In the genomic region with DNA sequence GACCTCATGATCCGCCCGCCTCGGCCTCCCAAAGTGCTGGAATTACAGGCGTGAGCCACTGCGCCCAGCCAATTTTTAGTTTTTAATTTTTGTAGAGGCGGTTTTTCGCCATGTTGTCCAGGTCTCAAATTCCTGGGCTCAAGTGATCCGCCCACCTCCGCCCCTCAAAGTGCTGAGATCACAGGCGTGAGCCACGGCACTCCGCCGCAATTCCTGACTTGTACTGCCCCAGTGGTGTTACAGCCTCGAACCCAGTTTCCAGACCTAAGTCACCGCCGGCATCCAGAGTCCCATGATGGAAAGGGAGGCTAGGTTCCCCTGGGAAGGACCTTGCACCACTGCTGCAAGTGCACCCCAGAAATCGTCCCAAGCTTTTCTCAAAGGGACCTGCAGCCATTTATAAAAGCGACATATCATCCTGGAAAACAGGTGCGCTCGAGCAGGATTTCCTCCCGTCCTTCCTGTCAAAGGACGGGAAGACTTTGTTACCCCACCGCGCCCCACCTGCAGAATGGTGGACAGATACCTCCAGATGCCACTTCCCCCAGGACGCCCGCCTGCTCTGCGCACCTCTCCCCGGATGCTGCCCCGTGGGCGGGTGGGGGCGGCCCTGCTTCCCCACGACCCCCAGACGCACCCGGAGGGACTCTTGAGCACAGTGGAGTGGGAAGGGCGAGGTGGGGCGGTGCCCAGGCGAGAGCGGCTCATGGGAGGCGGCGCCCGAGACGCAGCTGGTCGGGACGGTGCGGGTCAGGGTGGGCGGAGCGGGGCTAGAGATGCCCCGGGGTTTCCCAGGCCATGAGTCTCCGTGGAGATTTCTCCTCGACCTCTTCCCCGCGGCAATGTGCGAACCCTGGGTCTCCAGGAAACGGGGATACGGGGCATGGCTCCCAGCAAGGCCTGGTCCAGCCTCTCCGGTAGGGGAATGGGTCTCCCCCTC, we compare ENCODE assay signal across 8 cellular contexts. TPM values are rescaled to one million over a fixed set of nuclear protein-coding genes. Genes with fewer than 3 reads are reported as not detected.
DNase-seq lines count a peak whose midpoint lies in the region; ATAC-seq and TF ChIP-seq lines count a peak whose summit lies in the region.

No MANE protein-coding gene starts in this region.

- H3K4me2 ChIP-seq in PC-9 (peak overlapping the region; percentile 94), trophoblast cell (ENCODE audit: low read length) (peak overlapping the region; percentile 80)

- peak; percentile 75 to 76 for DNase-seq in Caco-2
- peak; percentile 68 to 84 for DNase-seq in PC-9
- DNase-seq in cardiac muscle cell (ENCODE audit: low read depth in 1 of 2, low spot score in 1 of 2): peak; percentile 52 to 70
- DNase-seq in trophoblast cell: peak; percentile 82
- no peak for DNase-seq in cerebellar nuclear complex (lab: John Stamatoyannopoulos, UW)

- peak overlapping the region; percentile 76 for H3K4me3 ChIP-seq in Caco-2 (ENCODE audit: low read depth, low read length)
- peak overlapping the region; percentile 93 for H3K4me3 ChIP-seq in PC-9
- H3K4me3 ChIP-seq in cardiac muscle cell: peak overlapping the region; percentile 39
- H3K4me3 ChIP-seq in trophoblast cell (ENCODE audit: low read depth, low read length): peak overlapping the region; percentile 70

- peak; percentile 45 for ATAC-seq in GM19452 (IDR thresholded peaks at IDR 0.05; ENCODE audit: unreplicated experiment)
- ATAC-seq in HG03521 (IDR thresholded peaks at IDR 0.05; ENCODE audit: unreplicated experiment): peak; percentile 39

- H3K9me3 ChIP-seq in Caco-2 (no peaks in the 10 kb centered on the region), PC-9 (ENCODE audit: insufficient read depth, low read depth) (no peaks in the 10 kb centered on the region), cardiac muscle cell (ENCODE audit: low read depth) (no peaks in the 10 kb centered on the region), trophoblast cell (ENCODE audit: insufficient read depth, low read depth, low read length) (peaks cover 1% of the 10 kb centered on the region)

- no peaks in the 10 kb centered on the region for H3K27me3 Mint-ChIP-seq in Caco-2 (ENCODE audit: insufficient read depth, unreplicated experiment)
- H3K27me3 Mint-ChIP-seq in activated naive CD4-positive, alpha-beta T cell treated with anti-CD3 and anti-CD28 coated beads, Interleukin-2, amount 50 U/mL, for 24 hours: no peaks in the 10 kb centered on the region

- H3K4me1 ChIP-seq in Caco-2 (peaks cover 21% of the 10 kb centered on the region), PC-9 (replicated peaks; ENCODE audit: insufficient read depth) (peaks cover 12% of the 10 kb centered on the region), cardiac muscle cell (ENCODE audit: low read depth) (peaks cover 4% of the 10 kb centered on the region), trophoblast cell (ENCODE audit: control insufficient read depth in 1 of 2, insufficient read depth in 2 of 2, low read length in 2 of 2) (peaks cover 0 to 3% of the 10 kb centered on the region in 2 experiments)

- H3K9ac ChIP-seq in trophoblast cell (ENCODE audit: low read length): peak overlapping the region; percentile 84

- peaks cover 29% of the 10 kb centered on the region for H3K79me2 ChIP-seq in PC-9 (ENCODE audit: low read depth)
- H3K79me2 ChIP-seq in trophoblast cell (ENCODE audit: control insufficient read depth, insufficient read depth, low read length, poor library complexity): peaks cover 7% of the 10 kb centered on the region

- peak overlapping the region; percentile 97 for H3K27ac ChIP-seq in PC-9
- H3K27ac ChIP-seq in cardiac muscle cell: peak overlapping the region; percentile 99
- peak overlapping the region; percentile 94 for H3K27ac ChIP-seq in trophoblast cell (ENCODE audit: low read depth, low read length)

- H3K9me3 Mint-ChIP-seq in Caco-2 (ENCODE audit: unreplicated experiment): no peaks in the 10 kb centered on the region
- no peaks in the 10 kb centered on the region for H3K9me3 Mint-ChIP-seq in activated naive CD4-positive, alpha-beta T cell treated with anti-CD3 and anti-CD28 coated beads, Interleukin-2, amount 50 U/mL, for 24 hours

- H2AFZ ChIP-seq in PC-9 (peak overlapping the region; percentile 66; the same call in 1 of the 2 replicates), trophoblast cell (ENCODE audit: insufficient read depth, low read length, poor library complexity) (peak overlapping the region; percentile 43)

- no CpG with 5 or more reads among the region's 56 CpGs for WGBS in trophoblast cell (ENCODE audit: extremely low coverage, insufficient coverage, insufficient read length)

- intact Hi-C loops in Caco-2 (cut with micrococcal nuclease; ENCODE audit: unreplicated experiment): no loop called here
- intact Hi-C loops in PC-9 (cut with micrococcal nuclease; ENCODE audit: unreplicated experiment): loop anchor here (5.0 kb wide), 4 partner anchors 45 to 135 kb away; a partner anchor contains a TSS

- no peak overlapping the region for H2BK12ac ChIP-seq in trophoblast cell (ENCODE audit: low read length)

- no peaks in the 10 kb centered on the region for H3K9me2 ChIP-seq in PC-9 (ENCODE audit: insufficient read depth)

- H3K14ac ChIP-seq in trophoblast cell (ENCODE audit: low read length): peak overlapping the region; percentile 71

- POLR2A ChIA-PET in Caco-2 (lab: Charles Lee) (interaction anchor here (0.6 to 1.5 kb wide), 9 partner anchors 13 to 128 kb away, joined by 3 to 12 read pairs (median 4); a partner anchor contains a TSS), PC-9 (lab: Charles Lee; ENCODE audit: unreplicated experiment) (interaction anchor here (0.5 to 1.0 kb wide), 6 partner anchors 22 to 77 kb away, joined by 3 to 14 read pairs (median 4); no protein-coding TSS in a partner anchor)

- H3F3A ChIP-seq in PC-9 (ENCODE audit: insufficient read depth, low read depth): peaks cover 50% of the 10 kb centered on the region

- H4K91ac ChIP-seq in trophoblast cell (ENCODE audit: low read depth, low read length): peak overlapping the region; percentile 91

- peak overlapping the region; percentile 73 for H3K18ac ChIP-seq in trophoblast cell (ENCODE audit: low read length)

- no peak for TF ChIP-seq CTCF in Caco-2 (IDR thresholded peaks at IDR 0.05; ENCODE audit: insufficient read depth in 1 of 2, low read depth in 1 of 2, low read length in 1 of 2, severe bottlenecking in 1 of 2, unreplicated experiment in 1 of 2)
- no peak for TF ChIP-seq CTCF in PC-9 (conservative IDR thresholded peaks at IDR 0.05)
- TF ChIP-seq CTCF in cardiac muscle cell (IDR thresholded peaks at IDR 0.05; ENCODE audit: low read depth, low read length): no peak

- peak overlapping the region; percentile 57 for H3K4ac ChIP-seq in trophoblast cell (ENCODE audit: low read depth, low read length)

- peak overlapping the region; percentile 100 for H3K27ac Mint-ChIP-seq in Caco-2 (ENCODE audit: unreplicated experiment)
- H3K27ac Mint-ChIP-seq in activated naive CD4-positive, alpha-beta T cell treated with anti-CD3 and anti-CD28 coated beads, Interleukin-2, amount 50 U/mL, for 24 hours: peak overlapping the region; percentile 99

- H3K27me3 ChIP-seq in Caco-2 (replicated peaks; ENCODE audit: control insufficient read depth, insufficient read depth, low read length): no peaks in the 10 kb centered on the region
- H3K27me3 ChIP-seq in PC-9 (ENCODE audit: insufficient read depth, low read depth): no peaks in the 10 kb centered on the region
- no peaks in the 10 kb centered on the region for H3K27me3 ChIP-seq in cardiac muscle cell
- H3K27me3 ChIP-seq in trophoblast cell (ENCODE audit: insufficient read depth, low read length): no peaks in the 10 kb centered on the region

- no peak overlapping the region for H3K23ac ChIP-seq in trophoblast cell (ENCODE audit: low read length)

- CTCF ChIA-PET in Caco-2 (lab: Charles Lee) (interaction anchor here (1.4 kb wide), 1 partner anchor 24 kb away, joined by 6 read pairs; no protein-coding TSS in a partner anchor), PC-9 (lab: Charles Lee) (interaction anchor here (4.4 kb wide), 1 partner anchor 23 kb away, joined by 14 read pairs; a partner anchor contains a TSS)

- peaks cover 8% of the 10 kb centered on the region for H3K4me1 Mint-ChIP-seq in Caco-2 (ENCODE audit: low read depth, unreplicated experiment)
- no peaks in the 10 kb centered on the region for H3K4me1 Mint-ChIP-seq in activated naive CD4-positive, alpha-beta T cell treated with anti-CD3 and anti-CD28 coated beads, Interleukin-2, amount 50 U/mL, for 24 hours

- peak overlapping the region; percentile 81 for H4K12ac ChIP-seq in trophoblast cell (ENCODE audit: low read depth, low read length)

- H2AK5ac ChIP-seq in trophoblast cell (ENCODE audit: low read length): no peak overlapping the region

- peak overlapping the region; percentile 97 for H3K4me3 Mint-ChIP-seq in Caco-2 (ENCODE audit: unreplicated experiment)
- H3K4me3 Mint-ChIP-seq in activated naive CD4-positive, alpha-beta T cell treated with anti-CD3 and anti-CD28 coated beads, Interleukin-2, amount 50 U/mL, for 24 hours: peak overlapping the region; percentile 99

- BruUV-seq in Caco-2 (replicated peaks; lab: Mats Ljungman, UMichigan): TSS peak; percentile 63
- TSS peak; percentile 53 for BruUV-seq in PC-9 (replicated peaks; lab: Mats Ljungman, UMichigan)

- H3K36me3 ChIP-seq in Caco-2 (ENCODE audit: control insufficient read depth, insufficient read depth, low read length): peaks cover 5% of the 10 kb centered on the region
- peaks cover 20% of the 10 kb centered on the region for H3K36me3 ChIP-seq in PC-9 (ENCODE audit: low read depth)
- H3K36me3 ChIP-seq in cardiac muscle cell: peaks cover 12% of the 10 kb centered on the region
- H3K36me3 ChIP-seq in trophoblast cell (ENCODE audit: control insufficient read depth in 1 of 2, insufficient read depth in 2 of 2, low read length in 2 of 2): peaks cover 24% of the 10 kb centered on the region in 2 experiments

- peak overlapping the region; percentile 60 for H2BK5ac ChIP-seq in trophoblast cell (ENCODE audit: low read depth, low read length, poor library complexity)

- H4K20me1 ChIP-seq in PC-9 (ENCODE audit: insufficient read depth): peaks cover 22% of the 10 kb centered on the region

- peak overlapping the region; percentile 73 for H2BK120ac ChIP-seq in trophoblast cell (ENCODE audit: insufficient read depth, low read length, poor library complexity)

- H3K79me1 ChIP-seq in trophoblast cell (ENCODE audit: low read length): peaks cover 15% of the 10 kb centered on the region

- peak overlapping the region; percentile 75 for H4K8ac ChIP-seq in trophoblast cell (ENCODE audit: low read depth, low read length)

- peaks cover 46% of the 10 kb centered on the region for H3K36me3 Mint-ChIP-seq in Caco-2 (ENCODE audit: insufficient read depth, unreplicated experiment)
- H3K36me3 Mint-ChIP-seq in activated naive CD4-positive, alpha-beta T cell treated with anti-CD3 and anti-CD28 coated beads, Interleukin-2, amount 50 U/mL, for 24 hours: peaks cover 16% of the 10 kb centered on the region

RNA-seq across cellular contexts. Expression of a gene that starts 1.0 kb away (rescaled TPM):
- total RNA-seq in Caco-2 (2022): 2,081 and 2,086 TPM in 2 replicates
- total RNA-seq in PC-9 (2021): 3,447 and 3,685 TPM in 2 replicates
- 2,299 and 4,006 TPM in 2 replicates for total RNA-seq in cardiac muscle cell
- polyA plus RNA-seq in cardiac muscle cell: 1,000 and 1,150 TPM in 2 replicates
- polyA plus RNA-seq in trophoblast cell (2013): 2,879 and 2,940 TPM in 2 replicates

RNA-seq across cellular contexts. Expression of a gene that starts 11.8 kb away (rescaled TPM):
- total RNA-seq in Caco-2 (2022): 8.8 and 9.7 TPM in 2 replicates
- total RNA-seq in PC-9 (2021): 25.9 and 28.3 TPM in 2 replicates
- total RNA-seq in cardiac muscle cell: 34.3 and 40.4 TPM in 2 replicates
- polyA plus RNA-seq in cardiac muscle cell: 24.8 and 26.1 TPM in 2 replicates
- 19.1 and 20.0 TPM in 2 replicates for polyA plus RNA-seq in trophoblast cell (2013)

RNA-seq across cellular contexts. Expression of a gene that starts 14.1 kb away (rescaled TPM):
- 30.2 and 34.0 TPM in 2 replicates for total RNA-seq in Caco-2 (2022)
- 95.8 and 134 TPM in 2 replicates for total RNA-seq in PC-9 (2021)
- total RNA-seq in cardiac muscle cell: 37.4 and 52.1 TPM in 2 replicates
- 59.7 and 65.0 TPM in 2 replicates for polyA plus RNA-seq in cardiac muscle cell
- polyA plus RNA-seq in trophoblast cell (2013): 14.4 and 14.7 TPM in 2 replicates

RNA-seq across cellular contexts. Expression of a gene that starts 18.1 kb away (rescaled TPM):
- total RNA-seq in Caco-2 (2022): 67.2 and 70.1 TPM in 2 replicates
- 132 and 164 TPM in 2 replicates for total RNA-seq in PC-9 (2021)
- total RNA-seq in cardiac muscle cell: 56.9 and 66.2 TPM in 2 replicates
- 77.7 and 91.2 TPM in 2 replicates for polyA plus RNA-seq in cardiac muscle cell
- polyA plus RNA-seq in trophoblast cell (2013): 70.7 and 72.7 TPM in 2 replicates

RNA-seq across cellular contexts. Expression of a gene that starts 22.8 kb away (rescaled TPM):
- 546 and 634 TPM in 2 replicates for total RNA-seq in Caco-2 (2022)
- 1,841 and 2,308 TPM in 2 replicates for total RNA-seq in PC-9 (2021)
- total RNA-seq in cardiac muscle cell: 405 and 447 TPM in 2 replicates
- polyA plus RNA-seq in cardiac muscle cell: 250 and 341 TPM in 2 replicates
- 739 and 796 TPM in 2 replicates for polyA plus RNA-seq in trophoblast cell (2013)

Comparison
In these comparisons a context has a peak if more than half of its experiments do, and no peak if none do; other contexts are left out.
1. DNase-seq: peak in Caco-2 (2 of 2), PC-9 (2 of 2), cardiac muscle cell (2 of 2) and trophoblast cell (2 of 2); none in cerebellar nuclear complex (0 of 2).
2. H3K4me3 ChIP-seq: peak in every context shown above with its lines; median percentile 93 in PC-9; 76 in Caco-2; 70 in trophoblast cell; 39 in cardiac muscle cell.
3. Peak in every context shown above with its lines, with median percentiles within 50 percentile points of each other: H3K27ac ChIP-seq.